Comparison of ENCODE assay signal across 15 cellular contexts in genomic region chr7:81074406-81074805, GRCh38.
DNase-seq lines count a peak whose midpoint lies in the region; ATAC-seq and TF ChIP-seq lines count a peak whose summit lies in the region.
"Had no signal": no experiment of that assay in that cellular context is flagged by ENCODE, and none has a peak within 500 bp of the region (broad histone marks: within the 10 kb centered on the region; RNA-seq: fewer than 3 reads in every experiment).

No MANE protein-coding gene starts in this region.

- H3K27ac ChIP-seq in PC-9 (peak overlapping the region; percentile 87), mammary epithelial cell (ENCODE audit: insufficient read depth, low read depth, low read length) (peak overlapping the region; percentile 93), smooth muscle cell (ENCODE audit: low read depth) (peak overlapping the region; percentile 89), aorta (ENCODE audit: low read depth in 1 of 2, low read length in 2 of 2) (no peak overlapping the region)
- H3K27ac ChIP-seq: GM23248 had no signal

- H2AFZ ChIP-seq in PC-9 (peak overlapping the region; percentile 68; the same call in 1 of the 2 replicates), mammary epithelial cell (ENCODE audit: low read depth, low read length) (no peak overlapping the region), smooth muscle cell (ENCODE audit: low read depth) (no peak overlapping the region)
- H2AFZ ChIP-seq: GM23248 had no signal

- intact Hi-C loops in PC-9 (cut with micrococcal nuclease; ENCODE audit: unreplicated experiment), result loop anchor here (5.0 to 10.0 kb wide), 2 partner anchors 83 to 370 kb away; no protein-coding TSS in a partner anchor
- intact Hi-C loops in mammary epithelial cell (cut with micrococcal nuclease), result loop anchor here (2.0 to 5.0 kb wide), 2 partner anchors 193 to 372 kb away; no protein-coding TSS in a partner anchor
- intact Hi-C loops in aorta (cut with DNase I), result no loop called here

- H3K4me2 ChIP-seq in PC-9, result peak overlapping the region; percentile 75
- peak overlapping the region; percentile 47 for H3K4me2 ChIP-seq in mammary epithelial cell (ENCODE audit: insufficient read depth, low read depth, low read length)
- no peak overlapping the region for H3K4me2 ChIP-seq in smooth muscle cell
- H3K4me2 ChIP-seq: SK-N-SH had no signal

- H3K9me3 ChIP-seq in PC-9 (ENCODE audit: insufficient read depth, low read depth), result peaks cover 12% of the 10 kb centered on the region; the same call in 1 of the 2 replicates
- peaks cover 28% of the 10 kb centered on the region for H3K9me3 ChIP-seq in mammary epithelial cell (replicated peaks; ENCODE audit: insufficient read depth, low read length)
- no peaks in the 10 kb centered on the region for H3K9me3 ChIP-seq in smooth muscle cell (replicated peaks; ENCODE audit: low read depth)
- no peaks in the 10 kb centered on the region for H3K9me3 ChIP-seq in aorta (ENCODE audit: control insufficient read depth, low read length)
- H3K9me3 ChIP-seq: HAP-1, SK-N-SH had no signal

- H3K36me3 ChIP-seq in PC-9 (ENCODE audit: low read depth), result no peaks in the 10 kb centered on the region
- H3K36me3 ChIP-seq in mammary epithelial cell (ENCODE audit: insufficient read depth, low read length), result no peaks in the 10 kb centered on the region
- H3K36me3 ChIP-seq in smooth muscle cell (ENCODE audit: low read depth), result no peaks in the 10 kb centered on the region
- no peaks in the 10 kb centered on the region for H3K36me3 ChIP-seq in aorta (ENCODE audit: control insufficient read depth in 1 of 2, insufficient read depth in 2 of 2, low read length in 1 of 2)
- H3K36me3 ChIP-seq: HAP-1 had no signal

- no peaks in the 10 kb centered on the region for H3K9me2 ChIP-seq in PC-9 (ENCODE audit: insufficient read depth)
- H3K9me2 ChIP-seq: SK-N-SH had no signal

- TF ChIP-seq CTCF in PC-9 (conservative IDR thresholded peaks at IDR 0.05), result no peak
- no peak for TF ChIP-seq CTCF in mammary epithelial cell (conservative IDR thresholded peaks at IDR 0.05 in 1 of 2, IDR thresholded peaks at IDR 0.05 in 1 of 2; ENCODE audit: extremely low read depth in 1 of 2, insufficient read depth in 1 of 2, low read depth in 1 of 2, low read length in 2 of 2)
- no peak for TF ChIP-seq CTCF in smooth muscle cell (IDR thresholded peaks at IDR 0.05; ENCODE audit: borderline replicate concordance, insufficient read depth, poor library complexity, severe bottlenecking)
- no peak for TF ChIP-seq CTCF in GM13976 (IDR thresholded peaks at IDR 0.05; ENCODE audit: borderline replicate concordance, control extremely low read depth, extremely low read depth, insufficient read depth, missing control alignments)

- no peak for DNase-seq in PC-9
- DNase-seq in mammary epithelial cell, result no peak
- peak; percentile 70 for DNase-seq in kidney tubule cell (ENCODE audit: low spot score)
- DNase-seq in smooth muscle cell (lab: John Stamatoyannopoulos, UW; ENCODE audit: unreplicated experiment), result no peak
- no peak for DNase-seq in aorta
- no peak for DNase-seq in GM13976 (ENCODE audit: low spot score)
- DNase-seq in midbrain (lab: John Stamatoyannopoulos, UW), result no peak
- DNase-seq: AML-193, DMS79 treated with DMSO at 0.1 percent for 48 hours, NCI-H1105, NCI-H2081 treated with DMSO at 0.1 percent for 48 hours, NCI-H446 treated with DMSO at 0.1 percent for 48 hours, SK-N-SH had no signal

- no peaks in the 10 kb centered on the region for H4K20me1 ChIP-seq in PC-9 (ENCODE audit: insufficient read depth)
- H4K20me1 ChIP-seq in mammary epithelial cell (ENCODE audit: insufficient read depth, low read length), result no peaks in the 10 kb centered on the region
- H4K20me1 ChIP-seq in smooth muscle cell (ENCODE audit: low read depth), result no peaks in the 10 kb centered on the region

- CTCF ChIA-PET in PC-9 (lab: Charles Lee), result no interaction called here
- CTCF ChIA-PET in mammary epithelial cell (lab: Charles Lee; ENCODE audit: low non-redundant PET), result interaction anchor here (0.6 to 0.7 kb wide), 2 partner anchors 155 to 157 kb away, joined by 3 read pairs; no protein-coding TSS in a partner anchor

- no peaks in the 10 kb centered on the region for H3K27me3 ChIP-seq in PC-9 (ENCODE audit: insufficient read depth, low read depth)
- no peaks in the 10 kb centered on the region for H3K27me3 ChIP-seq in mammary epithelial cell (ENCODE audit: insufficient read depth, low read length)
- no peaks in the 10 kb centered on the region for H3K27me3 ChIP-seq in smooth muscle cell (ENCODE audit: low read depth)
- H3K27me3 ChIP-seq in aorta (ENCODE audit: control insufficient read depth in 1 of 2, insufficient read depth in 2 of 2, low read length in 1 of 2), result no peaks in the 10 kb centered on the region

- in situ Hi-C loops in mammary epithelial cell (cut with MboI; ENCODE audit: low sequenced_read_pairs in 2 of 2) (loop anchor here (5.0 to 25.0 kb wide), 3 partner anchors 88 to 157 kb away; partner anchors contain the start of gene SEMA3C (in 1 of the 2)), GM13976 (cut with MboI; ENCODE audit: low sequenced_read_pairs, unreplicated experiment) (no loop called here)

- H3K4me3 ChIP-seq in PC-9 (no peak overlapping the region), mammary epithelial cell (replicated peaks in 1 of 3; ENCODE audit: insufficient read depth in 1 of 3, low read depth in 2 of 3, low read length in 3 of 3) (no peak overlapping the region), smooth muscle cell (no peak overlapping the region), aorta (ENCODE audit: low read length in 2 of 2) (no peak overlapping the region)
- H3K4me3 ChIP-seq: GM23248, HAP-1 had no signal

- BruUV-seq in PC-9 (replicated peaks; lab: Mats Ljungman, UMichigan) (no TSS peak), mammary epithelial cell (replicated peaks; lab: Mats Ljungman, UMichigan) (no TSS peak)

- H3F3A ChIP-seq in PC-9 (ENCODE audit: insufficient read depth, low read depth), result peaks cover 13% of the 10 kb centered on the region; the same call in 1 of the 2 replicates
- no peaks in the 10 kb centered on the region for H3F3A ChIP-seq in smooth muscle cell (ENCODE audit: low read depth)

- H3K4me1 ChIP-seq in PC-9 (replicated peaks; ENCODE audit: insufficient read depth) (peaks cover 19% of the 10 kb centered on the region), mammary epithelial cell (ENCODE audit: insufficient read depth, low read length) (peaks cover 26% of the 10 kb centered on the region), smooth muscle cell (ENCODE audit: low read depth) (no peaks in the 10 kb centered on the region), aorta (ENCODE audit: control insufficient read depth in 1 of 2, insufficient read depth in 2 of 2, low read length in 2 of 2) (no peaks in the 10 kb centered on the region)
- H3K4me1 ChIP-seq: HAP-1 had no signal

- 76% methylated on average over 2 of the region's 3 CpGs for WGBS in mammary epithelial cell (ENCODE audit: low coverage, missing lambda C conversion rate)
- 65% methylated on average over 3 of the region's 3 CpGs for WGBS in smooth muscle cell (ENCODE audit: low lambda C conversion rate)
- 81 to 87% methylated on average over 3 of the region's 3 CpGs for WGBS in aorta, 2 donors

- POLR2A ChIA-PET in PC-9 (lab: Charles Lee; ENCODE audit: unreplicated experiment), result no interaction called here

- peak overlapping the region; percentile 51 for H3K9ac ChIP-seq in mammary epithelial cell (ENCODE audit: insufficient read depth, low read length)
- peak overlapping the region; percentile 58 for H3K9ac ChIP-seq in smooth muscle cell (ENCODE audit: low read depth)
- H3K9ac ChIP-seq: GM23248, SK-N-SH had no signal

- ATAC-seq in aorta (ENCODE audit: low FRiP score), result no peak

- H3K79me2 ChIP-seq in PC-9 (ENCODE audit: low read depth), result no peaks in the 10 kb centered on the region
- H3K79me2 ChIP-seq in mammary epithelial cell (ENCODE audit: insufficient read depth, low read length), result no peaks in the 10 kb centered on the region
- no peaks in the 10 kb centered on the region for H3K79me2 ChIP-seq in smooth muscle cell (ENCODE audit: low read depth)

- dilution Hi-C loops in mammary epithelial cell (cut with HindIII; ENCODE audit: low sequenced_read_pairs), result no loop called here

Comparison
In these comparisons a context has a peak if more than half of its experiments do, and no peak if none do; other contexts are left out.
1. H3K27ac ChIP-seq: peak in PC-9 (single experiment), mammary epithelial cell (single experiment) and smooth muscle cell (single experiment); none in aorta (0 of 2).
2. intact Hi-C loops: an anchor here in PC-9 (5.0 to 10.0 kb wide) and mammary epithelial cell (2.0 to 5.0 kb wide); none called in aorta.